In genomic region chr5:132221781-132222648, GRCh38 we compare ENCODE assay signal across 10 cellular contexts. TPM values are rescaled to one million over a fixed set of nuclear protein-coding genes. Genes with fewer than 3 reads are reported as not detected.
DNase-seq lines count a peak whose midpoint lies in the region; ATAC-seq and TF ChIP-seq lines count a peak whose summit lies in the region.
"Had no signal": no experiment of that assay in that cellular context is flagged by ENCODE, and none has a peak within 500 bp of the region (broad histone marks: within the 10 kb centered on the region; RNA-seq: fewer than 3 reads in every experiment).

No MANE protein-coding gene starts in this region.

- CTCF ChIA-PET in mammary epithelial cell (lab: Charles Lee; ENCODE audit: low non-redundant PET): no interaction called here

- ATAC-seq in HG02642 (IDR thresholded peaks at IDR 0.05; ENCODE audit: poor library complexity, unreplicated experiment) (peak; percentile 8), upper lobe of left lung (ENCODE audit: low FRiP score in 2 of 2) (peak in 1 of 2 donors; percentile 62), GM21825 (IDR thresholded peaks at IDR 0.05; ENCODE audit: unreplicated experiment) (no peak)
- ATAC-seq: T-cell had no signal

- no peak overlapping the region for H2AFZ ChIP-seq in mammary epithelial cell (ENCODE audit: low read depth, low read length)

- 58% methylated on average over 7 of the region's 7 CpGs for WGBS in mammary epithelial cell (ENCODE audit: low coverage, missing lambda C conversion rate)
- 77 to 78% methylated on average over 5 to 7 of the region's 7 CpGs for WGBS in upper lobe of left lung, 2 donors

- TF ChIP-seq CTCF in mammary epithelial cell (conservative IDR thresholded peaks at IDR 0.05 in 1 of 2, IDR thresholded peaks at IDR 0.05 in 1 of 2; ENCODE audit: extremely low read depth in 1 of 2, insufficient read depth in 1 of 2, low read depth in 1 of 2, low read length in 2 of 2) (peak in 1 of 2 donors; percentile 25), upper lobe of left lung (IDR thresholded peaks at IDR 0.05) (no peak)

- no TSS peak for BruUV-seq in mammary epithelial cell (replicated peaks; lab: Mats Ljungman, UMichigan)

- intact Hi-C loops in mammary epithelial cell (cut with micrococcal nuclease): no loop called here

- no peaks in the 10 kb centered on the region for H4K20me1 ChIP-seq in mammary epithelial cell (ENCODE audit: insufficient read depth, low read length)

- TF ChIP-seq POLR2A in upper lobe of left lung (IDR thresholded peaks at IDR 0.05): no peak

- H3K36me3 ChIP-seq in mammary epithelial cell (ENCODE audit: insufficient read depth, low read length): peaks cover 13% of the 10 kb centered on the region
- H3K36me3 ChIP-seq in upper lobe of left lung: peaks cover 0 to 7% (median 3%) of the 10 kb centered on the region in 4 donors
- H3K36me3 ChIP-seq: cardiac muscle cell had no signal

- peak overlapping the region; percentile 22 for H3K4me2 ChIP-seq in mammary epithelial cell (ENCODE audit: insufficient read depth, low read depth, low read length)

- H3K4me3 ChIP-seq in mammary epithelial cell (replicated peaks in 1 of 3; ENCODE audit: insufficient read depth in 1 of 3, low read depth in 2 of 3, low read length in 3 of 3) (no peak overlapping the region), upper lobe of left lung (no peak overlapping the region)
- H3K4me3 ChIP-seq: cardiac muscle cell had no signal

- H3K4me1 ChIP-seq in mammary epithelial cell (ENCODE audit: insufficient read depth, low read length): peaks cover 65% of the 10 kb centered on the region
- H3K4me1 ChIP-seq in upper lobe of left lung: peaks cover 24 to 44% (median 34%) of the 10 kb centered on the region in 4 donors

- H3K27ac ChIP-seq in mammary epithelial cell (ENCODE audit: insufficient read depth, low read depth, low read length): no peak overlapping the region
- peak overlapping the region; percentile 22 for H3K27ac ChIP-seq in layer of hippocampus (ENCODE audit: low read depth, low read length)
- H3K27ac ChIP-seq in upper lobe of left lung: peak overlapping the region; percentile 16 to 66 (median 54)
- H3K27ac ChIP-seq: cardiac muscle cell had no signal

- dilution Hi-C loops in mammary epithelial cell (cut with HindIII; ENCODE audit: low sequenced_read_pairs): no loop called here

- TF ChIP-seq EP300 in upper lobe of left lung (IDR thresholded peaks at IDR 0.05): no peak

- in situ Hi-C loops in mammary epithelial cell (cut with MboI; ENCODE audit: low sequenced_read_pairs in 2 of 2): no loop called here

- H3K27me3 ChIP-seq in mammary epithelial cell (ENCODE audit: insufficient read depth, low read length) (no peaks in the 10 kb centered on the region), layer of hippocampus (ENCODE audit: control insufficient read depth, insufficient read depth, low read length) (no peaks in the 10 kb centered on the region), upper lobe of left lung (no peaks in the 10 kb centered on the region)
- H3K27me3 ChIP-seq: cardiac muscle cell had no signal

- no peak overlapping the region for H3K9ac ChIP-seq in mammary epithelial cell (ENCODE audit: insufficient read depth, low read length)

- DNase-seq in mammary epithelial cell: no peak
- DNase-seq in upper lobe of left lung: no peak
- no peak for DNase-seq in putamen (ENCODE audit: low spot score)
- DNase-seq in activated CD4-positive, CD25-positive, alpha-beta regulatory T cell treated with anti-CD3 and anti-CD28 coated beads, Interleukin-2, amount 50 U/mL, for 72 hours: no peak
- DNase-seq: T-cell, trophoblast cell had no signal

- H3K79me2 ChIP-seq in mammary epithelial cell (ENCODE audit: insufficient read depth, low read length): peaks cover 89% of the 10 kb centered on the region

- H3K9me3 ChIP-seq in mammary epithelial cell (replicated peaks; ENCODE audit: insufficient read depth, low read length): no peaks in the 10 kb centered on the region
- no peaks in the 10 kb centered on the region for H3K9me3 ChIP-seq in upper lobe of left lung

RNA-seq across cellular contexts. Expression of gene P4HA2, which starts 5.6 kb away (rescaled TPM):
- 100 to 1,000 TPM; 103 to 142 TPM for total RNA-seq in mammary epithelial cell
- polyA plus RNA-seq in mammary epithelial cell: 134 TPM
- 255 TPM for polyA minus RNA-seq in mammary epithelial cell
- total RNA-seq in upper lobe of left lung: 10 to 100 TPM; 37.7 to 85.2 (median 57.5) TPM

RNA-seq across cellular contexts. Expression of gene PDLIM4, which starts 35.5 kb away (rescaled TPM):
- total RNA-seq in mammary epithelial cell (100 to 1,000 TPM; 101 to 217 TPM), upper lobe of left lung (10 to 100 TPM in 4 of 6 donors, 1 to 10 TPM in 2; 3.3 to 14.2 (median 10.6) TPM)
- 120 TPM for polyA plus RNA-seq in mammary epithelial cell
- 48.5 TPM for polyA minus RNA-seq in mammary epithelial cell
- total RNA-seq: T-cell had no signal

Comparison
In these comparisons a context has a peak if more than half of its experiments do, and no peak if none do; other contexts are left out.
1. RNA of gene PDLIM4, which starts 35.5 kb away (total RNA-seq): 101 to 217 TPM in mammary epithelial cell; 3.3 to 14.2 TPM in upper lobe of left lung; every median in the first group is over 4 times any median in the second.